Comparison of ENCODE assay signal across 18 cellular contexts in genomic region chr7:151835636-151836035, GRCh38. TPM values are rescaled to one million over a fixed set of nuclear protein-coding genes. Genes with fewer than 3 reads are reported as not detected.
DNase-seq lines count a peak whose midpoint lies in the region; ATAC-seq, FAIRE-seq and TF ChIP-seq lines count a peak whose summit lies in the region.
"Had no signal": no experiment of that assay in that cellular context is flagged by ENCODE, and none has a peak within 500 bp of the region (broad histone marks: within the 10 kb centered on the region; RNA-seq: fewer than 3 reads in every experiment).

No MANE protein-coding gene starts in this region.

- no peak overlapping the region for H2BK12ac ChIP-seq in H1 (ENCODE audit: low read depth, low read length)

- intact Hi-C loops in activated B cell treated with CpG ODN at 0.5 μM for 24 hours (cut with micrococcal nuclease) = loop anchor here (5.0 kb wide), 1 partner anchor 33 kb away; no protein-coding TSS in a partner anchor
- intact Hi-C loops in activated CD8-positive, alpha-beta T cell treated with anti-CD3 and anti-CD28 coated beads for 36 hours (cut with micrococcal nuclease) = no loop called here
- intact Hi-C loops in adrenal gland (cut with DNase I) = no loop called here

- H3K9me3 ChIP-seq in H1 (ENCODE audit: insufficient read depth in 2 of 2, low read depth in 1 of 2, low read length in 1 of 2) (no peaks in the 10 kb centered on the region), neural progenitor cell (ENCODE audit: low read depth) (no peaks in the 10 kb centered on the region), adrenal gland (replicated peaks in 1 of 3) (no peaks in the 10 kb centered on the region)
- H3K9me3 ChIP-seq: A549, BE2C, Caco-2 had no signal

- H2AK5ac ChIP-seq in H1 (ENCODE audit: low read depth, low read length) = no peak overlapping the region

- H2BK120ac ChIP-seq in H1 (replicated peaks; ENCODE audit: low read depth, low read length) = no peak overlapping the region

- H2BK20ac ChIP-seq in H1 (ENCODE audit: low read length) = no peak overlapping the region

- no peaks in the 10 kb centered on the region for H3K79me1 ChIP-seq in H1 (ENCODE audit: low read depth, low read length)

- H3K9ac ChIP-seq in H1 (replicated peaks in 1 of 4; ENCODE audit: extremely low read depth in 1 of 4, low read depth in 3 of 4, low read length in 3 of 4) (no peak overlapping the region), neural progenitor cell (no peak overlapping the region)

- 93% methylated on average over 9 of the region's 9 CpGs; no CpG with 5 or more reads in 1 of the 2 experiments for WGBS in H1 (ENCODE audit: extremely low coverage in 1 of 2, insufficient coverage in 1 of 2, insufficient read length in 1 of 2, insufficient replicate concordance in 2 of 2, low coverage in 1 of 2, low lambda C conversion rate in 2 of 2, missing lambda C conversion rate in 1 of 2), 2 experiments
- 85 to 91% (median 90%) methylated on average over 5 to 9 of the region's 9 CpGs for WGBS in adrenal gland, 4 donors

- H3K27me3 Mint-ChIP-seq in activated B cell treated with CpG ODN at 0.5 μM for 24 hours (no peaks in the 10 kb centered on the region), neural progenitor cell (ENCODE audit: insufficient read depth, low read depth) (peaks cover 13% of the 10 kb centered on the region)
- no peaks in the 10 kb centered on the region for H3K27me3 Mint-ChIP-seq in activated CD8-positive, alpha-beta T cell treated with anti-CD3 and anti-CD28 coated beads for 36 hours

- H3K14ac ChIP-seq in H1 (ENCODE audit: insufficient read length) = no peak overlapping the region

- no peak for TF ChIP-seq RAD21 in H1 (IDR thresholded peaks at IDR 0.05 in 1 of 2, conservative IDR thresholded peaks at IDR 0.05 in 1 of 2; ENCODE audit: low read depth in 2 of 2, low read length in 2 of 2)

- TF ChIP-seq POLR2A in H1 (IDR thresholded peaks at IDR 0.05; ENCODE audit: control extremely low read depth in 1 of 2, low read depth in 2 of 2, low read length in 2 of 2) (no peak), adrenal gland (IDR thresholded peaks at IDR 0.05) (no peak), H54 (IDR thresholded peaks at IDR 0.05; ENCODE audit: low read depth, low read length) (no peak)

- POLR2A ChIA-PET in activated B cell treated with CpG ODN at 0.5 μM for 24 hours (lab: Charles Lee) (interaction anchor here (1.2 kb wide), 1 partner anchor 16 kb away, joined by 3 read pairs; no protein-coding TSS in a partner anchor), H1 (lab: Charles Lee; ENCODE audit: partially characterized antibody) (no interaction called here)
- POLR2A ChIA-PET in activated CD8-positive, alpha-beta T cell treated with anti-CD3 and anti-CD28 coated beads for 36 hours (lab: Charles Lee) = no interaction called here

- H3K27ac Mint-ChIP-seq in activated B cell treated with CpG ODN at 0.5 μM for 24 hours = peak overlapping the region; percentile 50
- H3K27ac Mint-ChIP-seq in neural progenitor cell = peak overlapping the region; percentile 42
- H3K27ac Mint-ChIP-seq in activated CD8-positive, alpha-beta T cell treated with anti-CD3 and anti-CD28 coated beads for 36 hours = no peak overlapping the region
- H3K27ac Mint-ChIP-seq: CD8-positive, alpha-beta T cell had no signal

- no peak for FAIRE-seq in H1 (lab: Jason Lieb, UNC)
- no peak for FAIRE-seq in frontal cortex (lab: Jason Lieb, UNC)
- FAIRE-seq in H54 (lab: Jason Lieb, UNC) = no peak
- FAIRE-seq: A549, GM12892, GM19239 had no signal

- CTCF ChIA-PET in activated B cell treated with CpG ODN at 0.5 μM for 24 hours (lab: Charles Lee) = no interaction called here
- CTCF ChIA-PET in H1 (lab: Charles Lee; ENCODE audit: partially characterized antibody) = interaction anchor here (1.1 kb wide), 1 partner anchor 88 kb away, joined by 3 read pairs; no protein-coding TSS in a partner anchor
- CTCF ChIA-PET in activated CD8-positive, alpha-beta T cell treated with anti-CD3 and anti-CD28 coated beads for 36 hours (lab: Charles Lee) = no interaction called here

- no peaks in the 10 kb centered on the region for H3K9me3 Mint-ChIP-seq in activated B cell treated with CpG ODN at 0.5 μM for 24 hours
- no peaks in the 10 kb centered on the region for H3K9me3 Mint-ChIP-seq in neural progenitor cell
- H3K9me3 Mint-ChIP-seq in activated CD8-positive, alpha-beta T cell treated with anti-CD3 and anti-CD28 coated beads for 36 hours = no peaks in the 10 kb centered on the region
- H3K9me3 Mint-ChIP-seq: CD8-positive, alpha-beta T cell had no signal

- H4K8ac ChIP-seq in H1 (ENCODE audit: extremely low read depth, insufficient read depth, low read length) = 0 out of 2 replicates have a peak overlapping the region, but pooled peaks have one; percentile 54

- no peak overlapping the region for H3K18ac ChIP-seq in H1 (ENCODE audit: extremely low read depth, low read length)

- H2BK5ac ChIP-seq in H1 (ENCODE audit: low read depth, low read length) = no peak overlapping the region; the same call in 1 of the 2 replicates

- H3K4me1 ChIP-seq in H1 (replicated peaks in 1 of 4; ENCODE audit: control insufficient read depth in 3 of 4, insufficient read depth in 4 of 4, low read length in 3 of 4) (peaks cover 0 to 18% (median 4%) of the 10 kb centered on the region in 4 experiments; a peak in 4 of 7 replicates), neural progenitor cell (peaks cover 17% of the 10 kb centered on the region), adrenal gland (replicated peaks in 1 of 2) (no peaks in the 10 kb centered on the region)
- H3K4me1 ChIP-seq: A549, BE2C, Caco-2 had no signal

- H3K36me3 ChIP-seq in H1 (ENCODE audit: control insufficient read depth in 2 of 4, insufficient read depth in 4 of 4, low read length in 3 of 4) (no peaks in the 10 kb centered on the region), neural progenitor cell (no peaks in the 10 kb centered on the region), adrenal gland (replicated peaks in 1 of 2) (no peaks in the 10 kb centered on the region)
- H3K36me3 ChIP-seq: BE2C had no signal

- H3K79me2 ChIP-seq in H1 (ENCODE audit: control insufficient read depth in 1 of 2, insufficient read depth in 2 of 2, low read length in 2 of 2) = no peaks in the 10 kb centered on the region
- H3K79me2 ChIP-seq in neural progenitor cell (ENCODE audit: low read depth) = no peaks in the 10 kb centered on the region

- TF ChIP-seq CTCF in activated B cell treated with CpG ODN at 0.5 μM for 24 hours (IDR thresholded peaks at IDR 0.05) = no peak
- TF ChIP-seq CTCF in H1 (IDR thresholded peaks at IDR 0.05; ENCODE audit: control extremely low read depth in 1 of 3, insufficient read depth in 1 of 3, low read depth in 1 of 3, low read length in 3 of 3) = no peak
- no peak for TF ChIP-seq CTCF in neural progenitor cell (IDR thresholded peaks at IDR 0.05)
- no peak for TF ChIP-seq CTCF in activated CD8-positive, alpha-beta T cell treated with anti-CD3 and anti-CD28 coated beads for 36 hours (IDR thresholded peaks at IDR 0.05)
- no peak for TF ChIP-seq CTCF in adrenal gland (IDR thresholded peaks at IDR 0.05)

- no peak overlapping the region for H3K4ac ChIP-seq in H1 (replicated peaks; ENCODE audit: insufficient read length, low read depth, low read length)

- peaks cover 5% of the 10 kb centered on the region for H3K36me3 Mint-ChIP-seq in activated B cell treated with CpG ODN at 0.5 μM for 24 hours (ENCODE audit: low read depth)
- H3K36me3 Mint-ChIP-seq in neural progenitor cell = no peaks in the 10 kb centered on the region
- H3K36me3 Mint-ChIP-seq in activated CD8-positive, alpha-beta T cell treated with anti-CD3 and anti-CD28 coated beads for 36 hours (ENCODE audit: low read depth) = no peaks in the 10 kb centered on the region

- TF ChIP-seq EP300 in H1 (IDR thresholded peaks at IDR 0.05; ENCODE audit: borderline replicate concordance in 1 of 2, low read depth in 2 of 2, low read length in 2 of 2) = no peak

- no peak overlapping the region for H3K23ac ChIP-seq in H1 (ENCODE audit: insufficient read length)

- no peak overlapping the region for H3K4me3 Mint-ChIP-seq in activated B cell treated with CpG ODN at 0.5 μM for 24 hours
- H3K4me3 Mint-ChIP-seq in neural progenitor cell = no peak overlapping the region
- no peak overlapping the region for H3K4me3 Mint-ChIP-seq in activated CD8-positive, alpha-beta T cell treated with anti-CD3 and anti-CD28 coated beads for 36 hours
- H3K4me3 Mint-ChIP-seq: CD14-positive monocyte; CD8-positive, alpha-beta T cell had no signal

- H4K20me1 ChIP-seq in H1 (replicated peaks in 1 of 2; ENCODE audit: control insufficient read depth in 1 of 2, insufficient read depth in 2 of 2, low read length in 2 of 2) (no peaks in the 10 kb centered on the region), neural progenitor cell (ENCODE audit: low read depth) (peaks cover 17% of the 10 kb centered on the region)

- H4K91ac ChIP-seq in H1 (replicated peaks; ENCODE audit: insufficient read length, low read length) = no peak overlapping the region

- no peak for ATAC-seq in activated B cell treated with CpG ODN at 0.5 μM for 24 hours (ENCODE audit: low read depth)
- ATAC-seq in activated CD8-positive, alpha-beta T cell treated with anti-CD3 and anti-CD28 coated beads for 36 hours = no peak
- ATAC-seq: A549; CD8-positive, alpha-beta T cell had no signal

- H3K4me3 ChIP-seq in H1 (ENCODE audit: extremely low read depth in 1 of 4, insufficient read depth in 2 of 4, low read depth in 3 of 4, low read length in 4 of 4) (no peak overlapping the region), neural progenitor cell (no peak overlapping the region), adrenal gland (no peak overlapping the region)
- H3K4me3 ChIP-seq: A549 had no signal

- H3K56ac ChIP-seq in H1 (replicated peaks; ENCODE audit: insufficient read length, low read depth, low read length) = no peak overlapping the region

- no peak overlapping the region for H4K5ac ChIP-seq in H1 (ENCODE audit: insufficient read length, low read depth, low read length)

- no peak overlapping the region for H2AFZ ChIP-seq in H1 (ENCODE audit: low read length)
- H2AFZ ChIP-seq in neural progenitor cell (replicated peaks) = no peak overlapping the region

- no peak overlapping the region for H3K4me2 ChIP-seq in H1 (ENCODE audit: insufficient read depth in 1 of 2, low read depth in 2 of 2, low read length in 2 of 2)
- H3K4me2 ChIP-seq in neural progenitor cell = no peak overlapping the region
- H3K4me2 ChIP-seq: A549 had no signal

- no peaks in the 10 kb centered on the region for H3K23me2 ChIP-seq in H1 (ENCODE audit: low read depth, low read length)

- H3K4me1 Mint-ChIP-seq in activated B cell treated with CpG ODN at 0.5 μM for 24 hours = peaks cover 38% of the 10 kb centered on the region
- H3K4me1 Mint-ChIP-seq in neural progenitor cell = peaks cover 36% of the 10 kb centered on the region
- H3K4me1 Mint-ChIP-seq in activated CD8-positive, alpha-beta T cell treated with anti-CD3 and anti-CD28 coated beads for 36 hours (ENCODE audit: low read depth) = peaks cover 37% of the 10 kb centered on the region

- H3K27me3 ChIP-seq in H1 (replicated peaks in 1 of 4; ENCODE audit: control insufficient read depth in 3 of 4, extremely low read depth in 1 of 4, insufficient read depth in 3 of 4, low read length in 3 of 4) (no peaks in the 10 kb centered on the region), neural progenitor cell (peaks cover 19% of the 10 kb centered on the region), adrenal gland (no peaks in the 10 kb centered on the region)
- H3K27me3 ChIP-seq: BE2C had no signal

- no peak overlapping the region for H2BK15ac ChIP-seq in H1 (ENCODE audit: low read length)

- DNase-seq in activated B cell treated with CpG ODN at 0.5 μM for 24 hours = no peak
- no peak for DNase-seq in H1 (ENCODE audit: low read depth in 1 of 2, low spot score in 2 of 2)
- DNase-seq in neural progenitor cell (ENCODE audit: low spot score) = no peak
- no peak for DNase-seq in activated CD8-positive, alpha-beta T cell treated with anti-CD3 and anti-CD28 coated beads for 36 hours
- DNase-seq in adrenal gland = no peak
- DNase-seq in frontal cortex (ENCODE audit: low spot score in 2 of 2) = no peak
- DNase-seq in H54 (ENCODE audit: insufficient read length, low spot score) = no peak
- DNase-seq: BE2C; Caco-2; CD8-positive, alpha-beta T cell; DND-41; GDM1; H7; IMR-90 had no signal

- peaks cover 18% of the 10 kb centered on the region for H3F3A ChIP-seq in neural progenitor cell (ENCODE audit: low read depth)

- no peak overlapping the region for H3K27ac ChIP-seq in H1 (ENCODE audit: low read depth, low read length)
- no peak overlapping the region for H3K27ac ChIP-seq in neural progenitor cell
- H3K27ac ChIP-seq in adrenal gland = no peak overlapping the region
- H3K27ac ChIP-seq: A549 had no signal

RNA-seq across cellular contexts. Expression of gene PRKAG2, which starts 41.3 kb away (rescaled TPM):
- total RNA-seq in activated B cell treated with CpG ODN at 0.5 μM for 24 hours = 19.7 TPM in 2 replicates
- 18.1 and 21.2 TPM in 2 replicates for total RNA-seq in H1 (2021; fragmentation: NEBNext Ultra II Directional; extraction: Animal tissue kit (Norgen Biotek cat#: 25700))
- polyA plus RNA-seq in H1 (2011; rRNA removed) = 5.4 and 7.5 TPM in 2 replicates
- 10.7 TPM for polyA plus RNA-seq in H1 (2011; cell fraction: cytosol; rRNA removed)
- polyA plus RNA-seq in H1 (2011; cell fraction: nucleus; rRNA removed) = 4.9 TPM
- 10.7 to 13.6 TPM (median 12.0 TPM) in 4 replicates for polyA plus RNA-seq in H1 (2012, experiment 1 of 2)
- polyA plus RNA-seq in H1 (2012, experiment 2 of 2) = 5.8 TPM
- polyA plus RNA-seq in H1 (2013, experiment 1 of 2) = 14.0 TPM
- 13.6 TPM for polyA plus RNA-seq in H1 (2013, experiment 2 of 2)
- 5.3 and 7.7 TPM in 2 replicates for polyA minus RNA-seq in H1 (2011; rRNA and poly(A)+ RNA removed)
- 3.5 TPM for polyA minus RNA-seq in H1 (2011; cell fraction: cytosol; rRNA and poly(A)+ RNA removed)
- 6.3 TPM for polyA minus RNA-seq in H1 (2011; cell fraction: nucleus; rRNA and poly(A)+ RNA removed)
- total RNA-seq in neural progenitor cell (ENCODE audit: low replicate concordance) = 11.1 and 11.4 TPM in 2 replicates
- 10 to 100 TPM; 17.0 to 19.2 TPM for total RNA-seq in activated CD8-positive, alpha-beta T cell treated with anti-CD3 and anti-CD28 coated beads for 36 hours
- total RNA-seq in adrenal gland = 10 to 100 TPM in 5 of 8 donors, 1 to 10 TPM in 3; 5.8 to 17.2 (median 12.4) TPM
- polyA plus RNA-seq in adrenal gland = 10 to 100 TPM in 1 of 3 donors, 1 to 10 TPM in 2; 7.8 to 17.3 (median 9.6) TPM
- total RNA-seq in frontal cortex = 29.8 TPM
